ENCODE assay signal across 23 cellular contexts in genomic region chr12:128612150-128612850, GRCh38.
"Had no signal": no experiment of that assay in that cellular context is flagged by ENCODE, and none has a peak within 500 bp of the region (broad histone marks: within the 10 kb centered on the region; RNA-seq: fewer than 3 reads in every experiment).

No MANE protein-coding gene starts in this region.

- H3K27ac Mint-ChIP-seq: immature natural killer cell; natural killer cell; progenitor cell of endocrine pancreas; stimulated activated naive B cell treated with anti-CD40 and anti-IgM and Interleukin-4, amounts not matched to agents 10 μg/mL and 1 μg/mL and 100 μg/mL, for 72 hours; stimulated activated naive CD8-positive, alpha-beta T cell treated with anti-CD3 and anti-CD28 coated beads, Interleukin-15, amount 100 ng/mL, for 72 hours had no signal

- H3K4me1 Mint-ChIP-seq: stimulated activated naive B cell treated with anti-CD40 and anti-IgM and Interleukin-4, amounts not matched to agents 10 μg/mL and 1 μg/mL and 100 μg/mL, for 72 hours; stimulated activated naive CD8-positive, alpha-beta T cell treated with anti-CD3 and anti-CD28 coated beads, Interleukin-15, amount 100 ng/mL, for 72 hours had no signal

- H3K4me3 ChIP-seq: gastroesophageal sphincter, pancreas, sigmoid colon, skin epidermis, testis, tibial nerve, upper lobe of right lung had no signal

- DNase-seq: effector memory CD4-positive, alpha-beta T cell; glutamatergic neuron; immature natural killer cell; left colon; mammary epithelial cell; natural killer cell; occipital lobe; pancreas; stimulated activated CD4-positive, alpha-beta T cell treated with anti-CD3 and anti-CD28 coated beads, Interleukin-2, amount 100 ng/mL, for 24 hours; stimulated activated CD4-positive, alpha-beta T cell treated with anti-CD3 and anti-CD28 coated beads, Interleukin-4, amount 100 ng/mL, for 4 hours; stimulated activated naive B cell treated with anti-CD40 and anti-IgM and Interleukin-4, amounts not matched to agents 10 μg/mL and 1 μg/mL and 100 μg/mL, for 72 hours; stimulated activated naive CD8-positive, alpha-beta T cell treated with anti-CD3 and anti-CD28 coated beads, Interleukin-15, amount 100 ng/mL, for 72 hours; testis; upper lobe of right lung had no signal

- ATAC-seq: esophagus mucosa; gastroesophageal sphincter; left colon; natural killer cell; pancreas; stimulated activated naive B cell treated with anti-CD40 and anti-IgM and Interleukin-4, amounts not matched to agents 10 μg/mL and 1 μg/mL and 100 μg/mL, for 72 hours; stimulated activated naive CD8-positive, alpha-beta T cell treated with anti-CD3 and anti-CD28 coated beads, Interleukin-15, amount 100 ng/mL, for 72 hours; upper lobe of right lung had no signal

- H3K9me3 Mint-ChIP-seq: central memory CD8-positive, alpha-beta T cell; immature natural killer cell; natural killer cell; stimulated activated naive B cell treated with anti-CD40 and anti-IgM and Interleukin-4, amounts not matched to agents 10 μg/mL and 1 μg/mL and 100 μg/mL, for 72 hours; stimulated activated naive CD8-positive, alpha-beta T cell treated with anti-CD3 and anti-CD28 coated beads, Interleukin-15, amount 100 ng/mL, for 72 hours had no signal

- H3K4me3 Mint-ChIP-seq: central memory CD8-positive, alpha-beta T cell; immature natural killer cell; natural killer cell; stimulated activated naive B cell treated with anti-CD40 and anti-IgM and Interleukin-4, amounts not matched to agents 10 μg/mL and 1 μg/mL and 100 μg/mL, for 72 hours; stimulated activated naive CD8-positive, alpha-beta T cell treated with anti-CD3 and anti-CD28 coated beads, Interleukin-15, amount 100 ng/mL, for 72 hours had no signal

- H3K27ac ChIP-seq: gastroesophageal sphincter, pancreas, sigmoid colon, skin epidermis, testis, tibial nerve, upper lobe of right lung had no signal

- H3K27me3 Mint-ChIP-seq: stimulated activated naive CD8-positive, alpha-beta T cell treated with anti-CD3 and anti-CD28 coated beads, Interleukin-15, amount 100 ng/mL, for 72 hours had no signal

- H3K36me3 Mint-ChIP-seq: immature natural killer cell; natural killer cell; stimulated activated naive B cell treated with anti-CD40 and anti-IgM and Interleukin-4, amounts not matched to agents 10 μg/mL and 1 μg/mL and 100 μg/mL, for 72 hours had no signal

- H3K36me3 ChIP-seq: gastroesophageal sphincter, pancreas, sigmoid colon, tibial nerve, upper lobe of right lung had no signal

- H3K27me3 ChIP-seq: pancreas, sigmoid colon, testis, tibial nerve, upper lobe of right lung had no signal

- FAIRE-seq: endometrium, keratinocyte, pancreas had no signal

- H3K9me3 ChIP-seq: gastroesophageal sphincter, pancreas, sigmoid colon, testis, tibial nerve, upper lobe of right lung had no signal

- H3K4me1 ChIP-seq: gastroesophageal sphincter, pancreas, sigmoid colon had no signal
